12 cellular contexts compared by ENCODE assay signal in genomic region chr6:139983555-139984276, GRCh38.
DNase-seq lines count a peak whose midpoint lies in the region; ATAC-seq and TF ChIP-seq lines count a peak whose summit lies in the region.
"Had no signal": no experiment of that assay in that cellular context is flagged by ENCODE, and none has a peak within 500 bp of the region (broad histone marks: within the 10 kb centered on the region; RNA-seq: fewer than 3 reads in every experiment).

No MANE protein-coding gene starts in this region.

- TF ChIP-seq EP300 in stomach (IDR thresholded peaks at IDR 0.05), result no peak

- BruUV-seq in MCF 10A (replicated peaks; lab: Mats Ljungman, UMichigan) (no TSS peak), OCI-LY7 (replicated peaks; lab: Mats Ljungman, UMichigan) (no TSS peak)

- ATAC-seq in stimulated activated effector memory CD8-positive, alpha-beta T cell treated with anti-CD3 and anti-CD28 coated beads, Interleukin-12 subunit alpha, Interleukin-12 subunit beta, amount 100 ng/mL, for 72 hours, result no peak
- ATAC-seq in GM18858 (IDR thresholded peaks at IDR 0.05; ENCODE audit: unreplicated experiment) (no peak), psoas muscle (no peak)
- ATAC-seq: stimulated activated naive CD8-positive, alpha-beta T cell treated with anti-CD3 and anti-CD28 coated beads, Interleukin-15, Interleukin-2, amounts not matched to agents 100 U/mL and 50 U/mL, for 24 hours had no signal

- no peaks in the 10 kb centered on the region for H3K79me2 ChIP-seq in OCI-LY7 (ENCODE audit: insufficient read depth, low read depth, low read length)

- H3K36me3 ChIP-seq in HEK293 (ENCODE audit: control insufficient read depth in 2 of 2, insufficient read depth in 1 of 2, low read length in 2 of 2), result no peaks in the 10 kb centered on the region
- H3K36me3 ChIP-seq in liver (ENCODE audit: control insufficient read depth in 4 of 4, insufficient read depth in 3 of 4, low read depth in 1 of 4, low read length in 3 of 4), result no peaks in the 10 kb centered on the region
- no peaks in the 10 kb centered on the region for H3K36me3 ChIP-seq in stomach
- H3K36me3 ChIP-seq in OCI-LY7 (ENCODE audit: insufficient read depth, low read length), result no peaks in the 10 kb centered on the region
- H3K36me3 ChIP-seq in psoas muscle (ENCODE audit: insufficient read depth in 1 of 2, low read depth in 1 of 2), result no peaks in the 10 kb centered on the region

- no peaks in the 10 kb centered on the region for H3K9me2 ChIP-seq in OCI-LY7 (ENCODE audit: insufficient read depth, low read length)

- CTCF ChIA-PET in HEK293 (lab: Yijun Ruan, JAX), result interaction anchor here (0.7 to 0.9 kb wide), 2 partner anchors 313 to 614 kb away, joined by 3 read pairs; no protein-coding TSS in a partner anchor
- CTCF ChIA-PET in MCF 10A (lab: Yijun Ruan, JAX), result interaction anchor here (0.5 to 1.5 kb wide), 2 partner anchors 9 to 99 kb away, joined by 3 read pairs; no protein-coding TSS in a partner anchor
- CTCF ChIA-PET in OCI-LY7 (lab: Charles Lee; ENCODE audit: unreplicated experiment), result no interaction called here

- no peak overlapping the region for H3K4me2 ChIP-seq in OCI-LY7 (ENCODE audit: low read length)

- no peak for DNase-seq in MCF 10A (ENCODE audit: unreplicated experiment)
- DNase-seq in stomach, result no peak
- DNase-seq in OCI-LY7 (ENCODE audit: low spot score), result no peak
- DNase-seq in stimulated activated effector memory CD8-positive, alpha-beta T cell treated with anti-CD3 and anti-CD28 coated beads, Interleukin-12 subunit alpha, Interleukin-12 subunit beta, amount 100 ng/mL, for 72 hours (ENCODE audit: low spot score in 2 of 2), result no peak
- no peak for DNase-seq in psoas muscle
- DNase-seq: activated T-cell treated with anti-CD3 and anti-CD28 coated beads for 4 hours; central memory CD4-positive, alpha-beta T cell; NCI-H2081 treated with DMSO at 0.1 percent for 48 hours; stimulated activated naive CD8-positive, alpha-beta T cell treated with anti-CD3 and anti-CD28 coated beads, Interleukin-15, Interleukin-2, amounts not matched to agents 100 U/mL and 50 U/mL, for 24 hours had no signal

- H3K9ac ChIP-seq in liver (ENCODE audit: low read depth in 1 of 2, low read length in 2 of 2), result no peak overlapping the region

- H3K9me3 ChIP-seq in HEK293 (ENCODE audit: control insufficient read depth, insufficient read depth, low read depth, low read length), result no peaks in the 10 kb centered on the region
- no peaks in the 10 kb centered on the region for H3K9me3 ChIP-seq in liver (ENCODE audit: control insufficient read depth in 4 of 4, low read length in 3 of 4)
- H3K9me3 ChIP-seq in stomach, result no peaks in the 10 kb centered on the region
- H3K9me3 ChIP-seq in OCI-LY7 (ENCODE audit: low read length), result no peaks in the 10 kb centered on the region
- H3K9me3 ChIP-seq in psoas muscle, result no peaks in the 10 kb centered on the region

- TF ChIP-seq CTCF in HEK293 (tag by site-specific recombination; IDR thresholded peaks at IDR 0.05) (no peak), MCF 10A (IDR thresholded peaks at IDR 0.05; ENCODE audit: unreplicated experiment) (no peak), liver (IDR thresholded peaks at IDR 0.05; ENCODE audit: low read depth, low read length, missing input control) (no peak), stomach (IDR thresholded peaks at IDR 0.05) (no peak), OCI-LY7 (conservative IDR thresholded peaks at IDR 0.05; ENCODE audit: low read length) (no peak), psoas muscle (IDR thresholded peaks at IDR 0.05) (no peak)

- H3K27me3 Mint-ChIP-seq in MCF 10A (ENCODE audit: insufficient read depth, unreplicated experiment), result no peaks in the 10 kb centered on the region

- intact Hi-C loops in MCF 10A (cut with micrococcal nuclease) (loop anchor here (5.0 kb wide), 1 partner anchor 59 kb away; no protein-coding TSS in a partner anchor), stomach (cut with DNase I; ENCODE audit: low total_unique reads) (no loop called here), OCI-LY7 (cut with micrococcal nuclease; ENCODE audit: unreplicated experiment) (no loop called here), psoas muscle (cut with DNase I) (loop anchor here in 1 of 2 donors (5.0 to 10.0 kb wide), 2 partner anchors 399 to 611 kb away; partner anchors contain the start of gene CITED2)

- peak; percentile 34 to 36 for TF ChIP-seq RAD21 in liver (IDR thresholded peaks at IDR 0.05)

- H3K4me3 Mint-ChIP-seq in MCF 10A (ENCODE audit: unreplicated experiment), result no peak overlapping the region
- no peak overlapping the region for H3K4me3 Mint-ChIP-seq in stimulated activated effector memory CD8-positive, alpha-beta T cell treated with anti-CD3 and anti-CD28 coated beads, Interleukin-12 subunit alpha, Interleukin-12 subunit beta, amount 100 ng/mL, for 72 hours

- H3K36me3 Mint-ChIP-seq in MCF 10A (ENCODE audit: insufficient read depth, unreplicated experiment), result no peaks in the 10 kb centered on the region
- no peaks in the 10 kb centered on the region for H3K36me3 Mint-ChIP-seq in stimulated activated effector memory CD8-positive, alpha-beta T cell treated with anti-CD3 and anti-CD28 coated beads, Interleukin-12 subunit alpha, Interleukin-12 subunit beta, amount 100 ng/mL, for 72 hours

- peaks cover 6% of the 10 kb centered on the region for H3K9me3 Mint-ChIP-seq in MCF 10A (ENCODE audit: unreplicated experiment)
- no peaks in the 10 kb centered on the region for H3K9me3 Mint-ChIP-seq in stimulated activated effector memory CD8-positive, alpha-beta T cell treated with anti-CD3 and anti-CD28 coated beads, Interleukin-12 subunit alpha, Interleukin-12 subunit beta, amount 100 ng/mL, for 72 hours

- TF ChIP-seq POLR2A in stomach (IDR thresholded peaks at IDR 0.05), result no peak

- no peaks in the 10 kb centered on the region for H3K27me3 ChIP-seq in liver (ENCODE audit: control insufficient read depth in 4 of 4, insufficient read depth in 4 of 4, low read length in 3 of 4)
- no peaks in the 10 kb centered on the region for H3K27me3 ChIP-seq in stomach
- H3K27me3 ChIP-seq in psoas muscle (ENCODE audit: insufficient read depth in 3 of 3, low read length in 2 of 3), result no peaks in the 10 kb centered on the region

- H3K27ac ChIP-seq in HEK293 (ENCODE audit: extremely low read depth, low read depth, low read length), result no peak overlapping the region
- no peak overlapping the region for H3K27ac ChIP-seq in liver (ENCODE audit: low read depth in 1 of 2, low read length in 2 of 2)
- peak overlapping the region in 4 of 5 donors; percentile 25 to 64 (median 49) for H3K27ac ChIP-seq in stomach
- H3K27ac ChIP-seq in OCI-LY7 (ENCODE audit: low read depth, low read length, poor library complexity, severe bottlenecking), result no peak overlapping the region
- H3K27ac ChIP-seq in psoas muscle, result no peak overlapping the region

- WGBS in liver, result 86% methylated on average over 5 of the region's 5 CpGs
- 55 to 84% (median 82%) methylated on average over 5 of the region's 5 CpGs for WGBS in stomach, 5 donors
- 49 to 66% (median 55%) methylated on average over 5 of the region's 5 CpGs for WGBS in psoas muscle, 3 donors

- POLR2A ChIA-PET in HEK293 (lab: Yijun Ruan, JAX) (interaction anchor here (1.3 kb wide), 1 partner anchor 614 kb away, joined by 3 read pairs; no protein-coding TSS in a partner anchor), MCF 10A (lab: Yijun Ruan, JAX) (interaction anchor here (0.6 to 5.1 kb wide), 2 partner anchors 233 to 609 kb away, joined by 3 to 41 read pairs; partner anchors contain the start of gene CITED2), OCI-LY7 (lab: Charles Lee) (no interaction called here)

- no peak overlapping the region for H2AFZ ChIP-seq in OCI-LY7 (ENCODE audit: low read length)

- no peak overlapping the region for H3K4me3 ChIP-seq in HEK293 (ENCODE audit: low read depth, low read length)
- H3K4me3 ChIP-seq in liver (ENCODE audit: low read depth in 1 of 3, low read length in 3 of 3), result no peak overlapping the region
- H3K4me3 ChIP-seq in stomach, result no peak overlapping the region
- H3K4me3 ChIP-seq in OCI-LY7 (ENCODE audit: low read depth, low read length, poor library complexity, severe bottlenecking), result no peak overlapping the region
- no peak overlapping the region for H3K4me3 ChIP-seq in psoas muscle

- peaks cover 18% of the 10 kb centered on the region for H3K4me1 ChIP-seq in HEK293 (ENCODE audit: control insufficient read depth, insufficient read depth, low read length)
- H3K4me1 ChIP-seq in liver (ENCODE audit: control insufficient read depth in 4 of 4, insufficient read depth in 4 of 4, low read length in 3 of 4), result peaks cover 0 to 2% (median 1%) of the 10 kb centered on the region in 4 donors
- H3K4me1 ChIP-seq in stomach, result peaks cover 3 to 35% (median 21%) of the 10 kb centered on the region in 4 donors
- no peaks in the 10 kb centered on the region for H3K4me1 ChIP-seq in OCI-LY7 (ENCODE audit: insufficient read depth, low read length, poor library complexity, severe bottlenecking)
- peaks cover 27% of the 10 kb centered on the region for H3K4me1 ChIP-seq in psoas muscle

- no peaks in the 10 kb centered on the region for H4K20me1 ChIP-seq in OCI-LY7 (ENCODE audit: insufficient read depth, low read length)

- peak overlapping the region; percentile 98 for H3K27ac Mint-ChIP-seq in MCF 10A (ENCODE audit: low read depth, unreplicated experiment)
- no peak overlapping the region for H3K27ac Mint-ChIP-seq in stimulated activated effector memory CD8-positive, alpha-beta T cell treated with anti-CD3 and anti-CD28 coated beads, Interleukin-12 subunit alpha, Interleukin-12 subunit beta, amount 100 ng/mL, for 72 hours

- peaks cover 53% of the 10 kb centered on the region for H3K4me1 Mint-ChIP-seq in MCF 10A (ENCODE audit: insufficient read depth, unreplicated experiment)
- H3K4me1 Mint-ChIP-seq in stimulated activated effector memory CD8-positive, alpha-beta T cell treated with anti-CD3 and anti-CD28 coated beads, Interleukin-12 subunit alpha, Interleukin-12 subunit beta, amount 100 ng/mL, for 72 hours, result no peaks in the 10 kb centered on the region

TF ChIP-seq in liver, 16 proteins besides CTCF, POLR2A, EP300 and RAD21:
- TF ChIP-seq RXRA (IDR thresholded peaks at IDR 0.05) (peak; percentile 30 to 36), NR2F2 (IDR thresholded peaks at IDR 0.05) (peak; percentile 96), HNF4G (IDR thresholded peaks at IDR 0.05) (no peak), FOXA1 (IDR thresholded peaks at IDR 0.05) (no peak), HNF4A (conservative IDR thresholded peaks at IDR 0.05) (no peak), SP1 (IDR thresholded peaks at IDR 0.05) (peak; percentile 37), EGR1 (IDR thresholded peaks at IDR 0.05; ENCODE audit: low read depth in 2 of 2) (no peak), GABPA (IDR thresholded peaks at IDR 0.05 in 1 of 2, conservative IDR thresholded peaks at IDR 0.05 in 1 of 2) (no peak)
TF ChIP-seq in liver: peak in this region for 3.

Comparison
In these comparisons a context has a peak if more than half of its experiments do, and no peak if none do; other contexts are left out.
1. H3K27ac ChIP-seq: peak in stomach (4 of 5); none in HEK293 (single experiment), liver (0 of 2), OCI-LY7 (single experiment) and psoas muscle (single experiment).